Comparison of ENCODE assay signal across 1 cellular context in genomic region chr20:22576733-22577514, GRCh38.
A peak's percentile ranks its signal among the peaks of the same experiment; 100 is the strongest.
TF ChIP-seq lines count a peak whose summit lies in the region.

No MANE protein-coding gene starts in this region.

TF ChIP-seq in neural cell, 6 proteins besides CTCF, POLR2A, EP300 and RAD21:
- TF ChIP-seq EZH2 (IDR thresholded peaks at IDR 0.05; ENCODE audit: borderline replicate concordance, insufficient read depth, low read length, poor library complexity, severe bottlenecking) (no peak), POLR2AphosphoS5 (IDR thresholded peaks at IDR 0.05) (peak; percentile 27)
